In genomic region chr6:16622193-16622592, GRCh38 we compare ENCODE assay signal across 14 cellular contexts.
DNase-seq lines count a peak whose midpoint lies in the region; ATAC-seq and TF ChIP-seq lines count a peak whose summit lies in the region.
"Had no signal": no experiment of that assay in that cellular context is flagged by ENCODE, and none has a peak within 500 bp of the region (broad histone marks: within the 10 kb centered on the region; RNA-seq: fewer than 3 reads in every experiment).

No MANE protein-coding gene starts in this region.

- H3K56ac ChIP-seq in H9 (ENCODE audit: insufficient read length, low read depth, low read length) = no peak overlapping the region

- DNase-seq in CD4-positive, CD25-positive, alpha-beta regulatory T cell = no peak
- DNase-seq in activated naive CD8-positive, alpha-beta T cell treated with anti-CD3 and anti-CD28 coated beads for 36 hours = no peak
- DNase-seq in memory B cell (ENCODE audit: low spot score in 2 of 2) (no peak), H9 (no peak), H4 (ENCODE audit: low spot score) (no peak)
- DNase-seq in T-helper 2 cell treated with Interferon-gamma antibody and Interleukin-4, amounts not matched to agents 5 μg/mL and 100 μg/mL, for 36 hours (ENCODE audit: low spot score) = no peak
- DNase-seq: DMS 273 treated with DMSO at 0.1 percent for 48 hours, Kasumi-1, NCI-H2029, NCI-H510A treated with DMSO at 0.1 percent for 48 hours, Peyer's patch, SHP77 had no signal

- no peak overlapping the region for H2BK120ac ChIP-seq in H9 (ENCODE audit: low read depth, low read length, poor library complexity, severe bottlenecking)

- H3K18ac ChIP-seq in H9 (ENCODE audit: insufficient read length, low read depth, low read length) = no peak overlapping the region

- H3K4me3 Mint-ChIP-seq in CD4-positive, CD25-positive, alpha-beta regulatory T cell = peak overlapping the region in 2 of 4 donors; percentile 35 to 73
- no peak overlapping the region for H3K4me3 Mint-ChIP-seq in activated naive CD8-positive, alpha-beta T cell treated with anti-CD3 and anti-CD28 coated beads for 36 hours
- H3K4me3 Mint-ChIP-seq in memory B cell (no peak overlapping the region), H9 (no peak overlapping the region)
- H3K4me3 Mint-ChIP-seq in T-helper 2 cell treated with Interferon-gamma antibody and Interleukin-4, amounts not matched to agents 5 μg/mL and 100 μg/mL, for 36 hours = no peak overlapping the region

- no peak overlapping the region for H3K23ac ChIP-seq in H9 (ENCODE audit: insufficient read length, low read depth, low read length)

- H3K79me2 ChIP-seq in DOHH2 (ENCODE audit: control insufficient read depth, low read length) (no peaks in the 10 kb centered on the region), H9 (ENCODE audit: insufficient read depth, low read length) (no peaks in the 10 kb centered on the region)

- no peaks in the 10 kb centered on the region for H3K27me3 Mint-ChIP-seq in CD4-positive, CD25-positive, alpha-beta regulatory T cell
- H3K27me3 Mint-ChIP-seq in activated naive CD8-positive, alpha-beta T cell treated with anti-CD3 and anti-CD28 coated beads for 36 hours = no peaks in the 10 kb centered on the region
- no peaks in the 10 kb centered on the region for H3K27me3 Mint-ChIP-seq in memory B cell
- no peaks in the 10 kb centered on the region for H3K27me3 Mint-ChIP-seq in H9 (ENCODE audit: low read depth)
- no peaks in the 10 kb centered on the region for H3K27me3 Mint-ChIP-seq in T-helper 2 cell treated with Interferon-gamma antibody and Interleukin-4, amounts not matched to agents 5 μg/mL and 100 μg/mL, for 36 hours (ENCODE audit: low read depth)

- no peak overlapping the region for H2BK20ac ChIP-seq in H9 (ENCODE audit: low read depth, low read length, poor library complexity, severe bottlenecking)

- H3K4me2 ChIP-seq in DOHH2 (ENCODE audit: low read length) (peak overlapping the region; percentile 15), H9 (ENCODE audit: insufficient read depth, insufficient read length, low read length) (no peak overlapping the region)

- peak overlapping the region; percentile 15 for H3K4me3 ChIP-seq in CD4-positive, CD25-positive, alpha-beta regulatory T cell (ENCODE audit: low read depth, low read length)
- no peak overlapping the region for H3K4me3 ChIP-seq in DOHH2 (ENCODE audit: low read length)
- H3K4me3 ChIP-seq: Peyer's patch had no signal

- TF ChIP-seq CTCF in DOHH2 (IDR thresholded peaks at IDR 0.05; ENCODE audit: low read depth, low read length, poor library complexity, severe bottlenecking) = no peak
- TF ChIP-seq CTCF in H9 (conservative IDR thresholded peaks at IDR 0.05) = no peak

- no peak overlapping the region for H3K14ac ChIP-seq in H9 (ENCODE audit: insufficient read depth, low read length)

- H2BK5ac ChIP-seq in H9 (ENCODE audit: insufficient read length, low read length) = no peak overlapping the region

- no peaks in the 10 kb centered on the region for H3K23me2 ChIP-seq in H9 (ENCODE audit: insufficient read length, low read depth, low read length, poor library complexity, severe bottlenecking)

- peak overlapping the region; percentile 9 for H3K27ac ChIP-seq in CD4-positive, CD25-positive, alpha-beta regulatory T cell (ENCODE audit: insufficient read depth, low read length, poor library complexity, severe bottlenecking)
- H3K27ac ChIP-seq in DOHH2 (ENCODE audit: low read depth, low read length) (no peak overlapping the region), H9 (ENCODE audit: insufficient read length, low read depth, low read length) (no peak overlapping the region)
- H3K27ac ChIP-seq: Peyer's patch had no signal

- H3K4ac ChIP-seq in H9 (ENCODE audit: low read depth, low read length) = no peak overlapping the region

- no CpG with 5 or more reads among the region's 5 CpGs for WGBS in H9 (ENCODE audit: extremely low coverage, insufficient read length, low lambda C conversion rate)

- H4K8ac ChIP-seq in H9 (replicated peaks; ENCODE audit: insufficient read length, low read depth, low read length) = no peak overlapping the region

- no peak overlapping the region for H4K5ac ChIP-seq in H9 (ENCODE audit: insufficient read length, low read depth, low read length)

- H3K79me1 ChIP-seq in H9 (ENCODE audit: insufficient read depth, low read depth, low read length, poor library complexity, severe bottlenecking) = no peaks in the 10 kb centered on the region

- H3K4me1 Mint-ChIP-seq in CD4-positive, CD25-positive, alpha-beta regulatory T cell = peaks cover 21 to 68% (median 47%) of the 10 kb centered on the region in 4 donors
- peaks cover 6% of the 10 kb centered on the region for H3K4me1 Mint-ChIP-seq in activated naive CD8-positive, alpha-beta T cell treated with anti-CD3 and anti-CD28 coated beads for 36 hours
- H3K4me1 Mint-ChIP-seq in memory B cell = peaks cover 11% of the 10 kb centered on the region
- no peaks in the 10 kb centered on the region for H3K4me1 Mint-ChIP-seq in H9
- H3K4me1 Mint-ChIP-seq in T-helper 2 cell treated with Interferon-gamma antibody and Interleukin-4, amounts not matched to agents 5 μg/mL and 100 μg/mL, for 36 hours (ENCODE audit: low read depth) = peaks cover 53% of the 10 kb centered on the region

- H2BK12ac ChIP-seq in H9 (ENCODE audit: insufficient read length, low read depth, low read length) = no peak overlapping the region

- peaks cover 26% of the 10 kb centered on the region for H3K4me1 ChIP-seq in CD4-positive, CD25-positive, alpha-beta regulatory T cell (ENCODE audit: control insufficient read depth, insufficient read depth, low read length, poor library complexity, severe bottlenecking)
- H3K4me1 ChIP-seq in DOHH2 (ENCODE audit: control insufficient read depth, low read length) (peaks cover 22% of the 10 kb centered on the region), H9 (ENCODE audit: insufficient read depth, low read length) (no peaks in the 10 kb centered on the region)
- H3K4me1 ChIP-seq: Peyer's patch had no signal

- H3K36me3 ChIP-seq in CD4-positive, CD25-positive, alpha-beta regulatory T cell (ENCODE audit: control insufficient read depth, insufficient read depth, low read length) = no peaks in the 10 kb centered on the region
- no peaks in the 10 kb centered on the region for H3K36me3 ChIP-seq in DOHH2 (ENCODE audit: control insufficient read depth, low read length)
- H3K36me3 ChIP-seq: Peyer's patch had no signal

- H3K36me3 Mint-ChIP-seq in CD4-positive, CD25-positive, alpha-beta regulatory T cell = peaks cover 8% of the 10 kb centered on the region
- H3K36me3 Mint-ChIP-seq in activated naive CD8-positive, alpha-beta T cell treated with anti-CD3 and anti-CD28 coated beads for 36 hours = peaks cover 14% of the 10 kb centered on the region
- peaks cover 4% of the 10 kb centered on the region for H3K36me3 Mint-ChIP-seq in memory B cell
- H3K36me3 Mint-ChIP-seq in H9 (ENCODE audit: insufficient read depth in 1 of 3, low read depth in 3 of 3) = no peaks in the 10 kb centered on the region
- peaks cover 14% of the 10 kb centered on the region for H3K36me3 Mint-ChIP-seq in T-helper 2 cell treated with Interferon-gamma antibody and Interleukin-4, amounts not matched to agents 5 μg/mL and 100 μg/mL, for 36 hours (ENCODE audit: low read depth)

- no peak overlapping the region for H3T11ph ChIP-seq in H9 (ENCODE audit: low read length)

- H3K27me3 ChIP-seq in CD4-positive, CD25-positive, alpha-beta regulatory T cell (ENCODE audit: control insufficient read depth, insufficient read depth, low read length) = no peaks in the 10 kb centered on the region
- H3K27me3 ChIP-seq in DOHH2 (ENCODE audit: control insufficient read depth, low read length) = no peaks in the 10 kb centered on the region
- no peaks in the 10 kb centered on the region for H3K27me3 ChIP-seq in H9 (ENCODE audit: insufficient read depth, low read length)
- H3K27me3 ChIP-seq: Peyer's patch had no signal

- H3K27ac Mint-ChIP-seq in CD4-positive, CD25-positive, alpha-beta regulatory T cell = peak overlapping the region in 2 of 3 donors; percentile 84 to 89
- H3K27ac Mint-ChIP-seq in activated naive CD8-positive, alpha-beta T cell treated with anti-CD3 and anti-CD28 coated beads for 36 hours = peak overlapping the region; percentile 35
- H3K27ac Mint-ChIP-seq in memory B cell (peak overlapping the region; percentile 11), H9 (no peak overlapping the region)
- no peak overlapping the region for H3K27ac Mint-ChIP-seq in T-helper 2 cell treated with Interferon-gamma antibody and Interleukin-4, amounts not matched to agents 5 μg/mL and 100 μg/mL, for 36 hours

- H2AFZ ChIP-seq in H9 (ENCODE audit: low read length) = no peak overlapping the region

- no peak overlapping the region for H4K91ac ChIP-seq in H9 (ENCODE audit: insufficient read length, low read depth, low read length)

- no peak overlapping the region for H2AK5ac ChIP-seq in H9 (ENCODE audit: insufficient read length, low read length)

- H4K20me1 ChIP-seq in DOHH2 (ENCODE audit: control insufficient read depth, insufficient read depth, low read depth, low read length) (no peaks in the 10 kb centered on the region), H9 (ENCODE audit: control insufficient read depth, insufficient read depth, insufficient read length) (no peaks in the 10 kb centered on the region)

- ATAC-seq in CD4-positive, CD25-positive, alpha-beta regulatory T cell (ENCODE audit: low read depth in 2 of 2) = no peak
- no peak for ATAC-seq in memory B cell (ENCODE audit: low read depth)
- ATAC-seq: HCT116 had no signal

- no peak overlapping the region for H3K9ac ChIP-seq in H9 (ENCODE audit: extremely low read depth, insufficient read length, low read length)

- H3K9me3 Mint-ChIP-seq in CD4-positive, CD25-positive, alpha-beta regulatory T cell = peaks cover 0 to 1% (median 0%) of the 10 kb centered on the region in 7 donors
- H3K9me3 Mint-ChIP-seq in activated naive CD8-positive, alpha-beta T cell treated with anti-CD3 and anti-CD28 coated beads for 36 hours = peaks cover 1% of the 10 kb centered on the region
- H3K9me3 Mint-ChIP-seq in memory B cell (no peaks in the 10 kb centered on the region), H9 (no peaks in the 10 kb centered on the region)
- no peaks in the 10 kb centered on the region for H3K9me3 Mint-ChIP-seq in T-helper 2 cell treated with Interferon-gamma antibody and Interleukin-4, amounts not matched to agents 5 μg/mL and 100 μg/mL, for 36 hours

- H3F3A ChIP-seq in DOHH2 (ENCODE audit: control insufficient read depth, insufficient read depth) = peaks cover 4% of the 10 kb centered on the region; the same call in 1 of the 2 replicates

- H3K9me2 ChIP-seq in DOHH2 (replicated peaks; ENCODE audit: control insufficient read depth, low read length) = no peaks in the 10 kb centered on the region

- H2BK15ac ChIP-seq in H9 (ENCODE audit: low read depth, low read length) = no peak overlapping the region

- H3K9me3 ChIP-seq in CD4-positive, CD25-positive, alpha-beta regulatory T cell (ENCODE audit: control insufficient read depth in 2 of 2, low read length in 2 of 2) = no peaks in the 10 kb centered on the region
- H3K9me3 ChIP-seq in DOHH2 (ENCODE audit: control insufficient read depth, insufficient read depth, low read length) (no peaks in the 10 kb centered on the region), H9 (ENCODE audit: control insufficient read depth, low read depth, low read length) (no peaks in the 10 kb centered on the region)
- H3K9me3 ChIP-seq: Peyer's patch had no signal

Comparison
In these comparisons a context has a peak if more than half of its experiments do, and no peak if none do; other contexts are left out.
1. H3K27ac Mint-ChIP-seq: peak in CD4-positive, CD25-positive, alpha-beta regulatory T cell (2 of 3), activated naive CD8-positive, alpha-beta T cell treated with anti-CD3 and anti-CD28 coated beads for 36 hours (single experiment) and memory B cell (single experiment); none in H9 (0 of 3) and T-helper 2 cell treated with Interferon-gamma antibody and Interleukin-4, amounts not matched to agents 5 μg/mL and 100 μg/mL, for 36 hours (single experiment).